In genomic region chr17:35117984-35118383, GRCh38 we compare ENCODE assay signal across 9 cellular contexts. TPM values are rescaled to one million over a fixed set of nuclear protein-coding genes. Genes with fewer than 3 reads are reported as not detected.
A peak's percentile ranks its signal among the peaks of the same experiment; 100 is the strongest.
DNase-seq lines count a peak whose midpoint lies in the region; ATAC-seq and TF ChIP-seq lines count a peak whose summit lies in the region.
"Had no signal": no experiment of that assay in that cellular context is flagged by ENCODE, and none has a peak within 500 bp of the region (broad histone marks: within the 10 kb centered on the region; RNA-seq: fewer than 3 reads in every experiment).

No MANE protein-coding gene starts in this region.

- peaks cover 37% of the 10 kb centered on the region for H3K79me2 ChIP-seq in SU-DHL-6 (ENCODE audit: insufficient read depth, low read length)

- H4K20me1 ChIP-seq in SU-DHL-6 (ENCODE audit: low read depth, low read length): no peaks in the 10 kb centered on the region

- peak; percentile 31 for TF ChIP-seq CTCF in AG04449 (IDR thresholded peaks at IDR 0.05; ENCODE audit: insufficient read depth, low read length, missing control alignments)
- TF ChIP-seq CTCF in GM12873 (IDR thresholded peaks at IDR 0.05; ENCODE audit: insufficient read depth, low read depth, low read length, missing control alignments): peak; percentile 60
- TF ChIP-seq CTCF in SU-DHL-6 (IDR thresholded peaks at IDR 0.05; ENCODE audit: insufficient read depth, low read length, poor library complexity, severe bottlenecking): peak; percentile 20
- TF ChIP-seq CTCF in fibroblast of villous mesenchyme (IDR thresholded peaks at IDR 0.05; ENCODE audit: insufficient read depth, low read depth, low read length): peak; percentile 28

- no peak overlapping the region for H2AFZ ChIP-seq in SU-DHL-6 (ENCODE audit: low read depth, low read length, severe bottlenecking)

- peak overlapping the region; percentile 74 for H3K4me2 ChIP-seq in SU-DHL-6 (ENCODE audit: low read depth, low read length, poor library complexity, severe bottlenecking)

- no peaks in the 10 kb centered on the region for H3K36me3 ChIP-seq in SU-DHL-6 (ENCODE audit: low read length)

- no peak overlapping the region for H3K27ac ChIP-seq in SU-DHL-6 (ENCODE audit: low read depth, low read length)

- H3K4me3 ChIP-seq in AG04449 (ENCODE audit: low read depth, low read length): no peak overlapping the region
- H3K4me3 ChIP-seq in SU-DHL-6 (ENCODE audit: insufficient read depth, low read length, poor library complexity, severe bottlenecking): no peak overlapping the region
- H3K4me3 ChIP-seq in fibroblast of villous mesenchyme (ENCODE audit: low read depth, low read length): no peak overlapping the region

- no peak for ATAC-seq in HG03521 (IDR thresholded peaks at IDR 0.05; ENCODE audit: unreplicated experiment)

- no peaks in the 10 kb centered on the region for H3K27me3 ChIP-seq in SU-DHL-6 (ENCODE audit: low read length)

- H3F3A ChIP-seq in SU-DHL-6 (ENCODE audit: insufficient read depth): no peaks in the 10 kb centered on the region

- no peak for DNase-seq in AG04449 (ENCODE audit: low read depth, low spot score)
- DNase-seq in fibroblast of villous mesenchyme (ENCODE audit: low read depth): no peak
- no peak for DNase-seq in effector CD8-positive, alpha-beta T cell (lab: John Stamatoyannopoulos, UW)
- DNase-seq in middle frontal gyrus (ENCODE audit: extremely low spot score, low spot score): no peak
- DNase-seq in LoVo (ENCODE audit: low spot score): no peak

- H3K9me3 ChIP-seq in SU-DHL-6 (ENCODE audit: insufficient read depth, low read length): no peaks in the 10 kb centered on the region
- H3K9me3 ChIP-seq: HAP-1 had no signal

- CTCF ChIA-PET in AG04449 (lab: Yijun Ruan, JAX): interaction anchor here (0.7 to 7.0 kb wide), 12 partner anchors 9 to 696 kb away, joined by 3 to 142 read pairs (median 8); no protein-coding TSS in a partner anchor

- no peaks in the 10 kb centered on the region for H3K9me2 ChIP-seq in SU-DHL-6 (replicated peaks; ENCODE audit: insufficient read depth, low read length)

- peak overlapping the region; percentile 72 for H3K9ac ChIP-seq in SU-DHL-6 (ENCODE audit: low read length)

- POLR2A ChIA-PET in AG04449 (lab: Yijun Ruan, JAX): interaction anchor here (0.8 kb wide), 1 partner anchor 137 kb away, joined by 3 read pairs; no protein-coding TSS in a partner anchor

RNA-seq across cellular contexts. Expression of gene RAD51D, which starts 1.7 kb away (rescaled TPM):
- total RNA-seq in fibroblast of villous mesenchyme: 8.6 and 12.6 TPM in 2 replicates

RNA-seq across cellular contexts. Expression of gene FNDC8, which starts 3.4 kb away (rescaled TPM):
- not detected in 2 replicates for total RNA-seq in fibroblast of villous mesenchyme

RNA-seq across cellular contexts. Expression of gene NLE1, which starts 24.1 kb away (rescaled TPM):
- total RNA-seq in fibroblast of villous mesenchyme: 13.8 and 16.1 TPM in 2 replicates

RNA-seq across cellular contexts. Expression of gene UNC45B, which starts 29.6 kb away (rescaled TPM):
- not detected in 2 replicates for total RNA-seq in fibroblast of villous mesenchyme

RNA-seq across cellular contexts. Expression of gene RFFL, which starts 54.5 kb away (rescaled TPM):
- 11.9 and 15.1 TPM in 2 replicates for total RNA-seq in fibroblast of villous mesenchyme
